ENCODE assay signal across 8 cellular contexts in the genomic region with DNA sequence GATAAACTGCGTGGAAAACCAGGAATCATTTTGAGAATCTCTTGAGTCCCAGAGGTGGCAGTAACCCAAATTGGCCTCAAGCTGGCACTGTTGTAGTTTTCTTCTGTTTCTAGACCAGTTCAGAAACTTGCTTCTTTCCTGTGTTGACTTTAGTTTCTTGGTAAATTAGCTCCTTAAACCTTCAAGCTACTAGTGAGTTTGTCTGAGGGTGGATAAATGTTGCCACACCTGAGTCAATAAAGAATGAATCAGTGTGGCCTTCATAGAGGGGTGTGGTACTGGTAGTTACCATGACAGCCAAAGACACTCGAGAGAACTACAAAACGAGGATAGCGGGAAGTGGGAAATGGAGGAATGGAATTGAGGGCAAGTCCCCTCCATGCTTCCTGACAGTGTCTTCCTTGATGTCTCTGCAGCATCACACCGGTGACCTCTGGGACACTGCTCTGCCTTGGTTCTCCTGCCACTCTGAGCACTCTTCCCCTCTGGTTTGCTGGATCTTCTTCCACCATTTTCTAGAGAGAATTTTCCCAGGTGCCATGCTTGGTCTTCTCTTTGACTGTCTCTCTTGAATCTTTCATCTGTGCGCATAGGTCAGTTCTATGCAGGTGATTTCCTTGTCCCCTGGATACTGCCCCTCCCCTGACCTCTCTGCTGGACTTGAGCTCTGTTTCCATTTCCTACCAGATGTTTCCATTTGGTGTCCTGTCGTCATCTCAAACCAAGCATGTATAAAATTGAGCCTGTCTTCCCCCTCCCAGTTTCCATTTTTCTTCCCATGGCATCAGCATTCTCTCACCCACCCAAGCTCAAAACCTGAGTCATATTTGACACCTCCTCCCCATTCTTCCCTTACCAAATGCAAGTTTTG. TPM values are rescaled to one million over a fixed set of nuclear protein-coding genes. Genes with fewer than 3 reads are reported as not detected.
DNase-seq lines count a peak whose midpoint lies in the region; ATAC-seq and TF ChIP-seq lines count a peak whose summit lies in the region.

No MANE protein-coding gene starts in this region.

- H3K9me3 Mint-ChIP-seq in stimulated activated effector memory CD8-positive, alpha-beta T cell treated with anti-CD3 and anti-CD28 coated beads, Interleukin-12 subunit alpha, Interleukin-12 subunit beta, amount 100 ng/mL, for 72 hours: no peaks in the 10 kb centered on the region

- H3K4me3 ChIP-seq in fibroblast of pulmonary artery (replicated peaks; ENCODE audit: low read depth, low read length): no peak overlapping the region

- ATAC-seq in stimulated activated effector memory CD8-positive, alpha-beta T cell treated with anti-CD3 and anti-CD28 coated beads, Interleukin-12 subunit alpha, Interleukin-12 subunit beta, amount 100 ng/mL, for 72 hours: peak; percentile 78

- H3K36me3 Mint-ChIP-seq in stimulated activated effector memory CD8-positive, alpha-beta T cell treated with anti-CD3 and anti-CD28 coated beads, Interleukin-12 subunit alpha, Interleukin-12 subunit beta, amount 100 ng/mL, for 72 hours: peaks cover 4% of the 10 kb centered on the region

- H3K4me1 Mint-ChIP-seq in stimulated activated effector memory CD8-positive, alpha-beta T cell treated with anti-CD3 and anti-CD28 coated beads, Interleukin-12 subunit alpha, Interleukin-12 subunit beta, amount 100 ng/mL, for 72 hours: peaks cover 50% of the 10 kb centered on the region

- peak overlapping the region; percentile 3 for H3K27ac Mint-ChIP-seq in stimulated activated effector memory CD8-positive, alpha-beta T cell treated with anti-CD3 and anti-CD28 coated beads, Interleukin-12 subunit alpha, Interleukin-12 subunit beta, amount 100 ng/mL, for 72 hours

- peak overlapping the region; percentile 13 for H3K4me3 Mint-ChIP-seq in stimulated activated effector memory CD8-positive, alpha-beta T cell treated with anti-CD3 and anti-CD28 coated beads, Interleukin-12 subunit alpha, Interleukin-12 subunit beta, amount 100 ng/mL, for 72 hours

- peak; percentile 9 for DNase-seq in COLO668 (lab: John Stamatoyannopoulos, UW; ENCODE audit: unreplicated experiment)
- DNase-seq in H4 (ENCODE audit: low spot score): peak; percentile 59
- peak; percentile 83 for DNase-seq in SW480 (ENCODE audit: low spot score)
- peak; percentile 82 for DNase-seq in fibroblast of pulmonary artery (ENCODE audit: low read depth)
- DNase-seq in stimulated activated effector memory CD8-positive, alpha-beta T cell treated with anti-CD3 and anti-CD28 coated beads, Interleukin-12 subunit alpha, Interleukin-12 subunit beta, amount 100 ng/mL, for 72 hours (ENCODE audit: low spot score in 2 of 2): no peak
- no peak for DNase-seq in NCI-H2171 (lab: John Stamatoyannopoulos, UW)
- DNase-seq in RPMI8226: no peak
- DNase-seq in stimulated activated CD4-positive, alpha-beta T cell treated with anti-CD3 and anti-CD28 coated beads, Interleukin-4, amount 100 ng/mL, for 1 hour: no peak

- TF ChIP-seq CTCF in fibroblast of pulmonary artery (IDR thresholded peaks at IDR 0.05; ENCODE audit: low read length, missing control alignments): peak; percentile 94

RNA-seq across cellular contexts. Expression of a gene that starts 7.2 kb away (rescaled TPM):
- total RNA-seq in H4 (2014; rRNA removed; shearing (Covaris generic)): 71.6 and 77.4 TPM in 2 replicates

RNA-seq across cellular contexts. Expression of a gene that starts 27.2 kb away (rescaled TPM):
- 7.0 and 8.3 TPM in 2 replicates for total RNA-seq in H4 (2014; rRNA removed; shearing (Covaris generic))

RNA-seq across cellular contexts. Expression of a gene that starts 42.9 kb away (rescaled TPM):
- total RNA-seq in H4 (2014; rRNA removed; shearing (Covaris generic)): 6.5 and 8.5 TPM in 2 replicates

RNA-seq across cellular contexts. Expression of a gene that starts 45.6 kb away (rescaled TPM):
- 7.3 and 8.3 TPM in 2 replicates for total RNA-seq in H4 (2014; rRNA removed; shearing (Covaris generic))

RNA-seq across cellular contexts. Expression of a gene that starts 55.5 kb away (rescaled TPM):
- 212 and 231 TPM in 2 replicates for total RNA-seq in H4 (2014; rRNA removed; shearing (Covaris generic))

Comparison
In these comparisons a context has a peak if more than half of its experiments do, and no peak if none do; other contexts are left out.
1. DNase-seq: peak in COLO668 (single experiment), H4 (single experiment), SW480 (single experiment) and fibroblast of pulmonary artery (single experiment); none in stimulated activated effector memory CD8-positive, alpha-beta T cell treated with anti-CD3 and anti-CD28 coated beads, Interleukin-12 subunit alpha, Interleukin-12 subunit beta, amount 100 ng/mL, for 72 hours (0 of 2), NCI-H2171 (single experiment), RPMI8226 (single experiment) and stimulated activated CD4-positive, alpha-beta T cell treated with anti-CD3 and anti-CD28 coated beads, Interleukin-4, amount 100 ng/mL, for 1 hour (single experiment).